20 cellular contexts compared by ENCODE assay signal in the genomic region with DNA sequence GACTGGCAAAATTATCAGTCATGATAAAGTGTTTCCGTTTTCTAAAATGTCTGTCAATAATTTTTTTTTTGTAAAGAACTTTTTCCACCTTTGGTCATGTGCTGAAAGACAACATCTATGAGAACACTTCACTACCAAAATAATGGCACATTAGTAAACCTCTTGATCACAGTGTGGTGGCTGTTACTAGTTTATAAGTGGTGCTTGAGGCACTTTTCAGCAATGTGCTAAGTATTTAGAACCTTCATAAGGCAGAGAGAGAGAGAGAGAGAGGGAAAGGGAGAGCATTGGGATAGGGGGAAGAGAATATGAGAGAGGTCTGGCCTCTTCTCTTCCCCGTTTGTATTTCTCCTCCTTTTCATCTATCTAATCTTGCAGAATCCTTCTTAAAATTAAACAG. TPM values are rescaled to one million over a fixed set of nuclear protein-coding genes. Genes with fewer than 3 reads are reported as not detected.
DNase-seq lines count a peak whose midpoint lies in the region; ATAC-seq and TF ChIP-seq lines count a peak whose summit lies in the region.
"Had no signal": no experiment of that assay in that cellular context is flagged by ENCODE, and none has a peak within 500 bp of the region (broad histone marks: within the 10 kb centered on the region; RNA-seq: fewer than 3 reads in every experiment).

No MANE protein-coding gene starts in this region.

- H3K27me3 Mint-ChIP-seq in chondrocyte (ENCODE audit: low read depth) = peaks cover 14% of the 10 kb centered on the region

- no peaks in the 10 kb centered on the region for H3K36me3 ChIP-seq in Karpas-422 (ENCODE audit: insufficient read depth, low read length)

- no peaks in the 10 kb centered on the region for H3K27me3 ChIP-seq in Karpas-422 (ENCODE audit: low read length)

- H3K9me3 Mint-ChIP-seq in chondrocyte (ENCODE audit: low read depth) = no peaks in the 10 kb centered on the region

- DNase-seq in NCI-H748 (lab: John Stamatoyannopoulos, UW; ENCODE audit: unreplicated experiment) (peak; percentile 24), NCI-H748 treated with DMSO at 0.1 percent for 48 hours (lab: John Stamatoyannopoulos, UW) (no peak), NCI-H1436 treated with DMSO at 0.1 percent for 48 hours (lab: John Stamatoyannopoulos, UW) (peak; percentile 35), NCI-H510A (lab: John Stamatoyannopoulos, UW) (peak; percentile 59), inferior parietal cortex (ENCODE audit: extremely low spot score) (no peak), chondrocyte (ENCODE audit: low spot score) (no peak), Karpas-422 (no peak)
- DNase-seq: C1 segment of cervical spinal cord, DMS 273 treated with DMSO at 0.1 percent for 48 hours, GM23248, NCI-H2081, NCI-H526 treated with DMSO at 0.1 percent for 48 hours, T-helper 1 cell had no signal

- no peak overlapping the region for H3K4me3 ChIP-seq in Karpas-422 (ENCODE audit: low read length)
- H3K4me3 ChIP-seq: GM23248, SK-N-MC had no signal

- H3K27ac Mint-ChIP-seq in chondrocyte (ENCODE audit: unreplicated experiment) = no peak overlapping the region
- H3K27ac Mint-ChIP-seq: IgD-negative memory B cell had no signal

- H3K9ac ChIP-seq in Karpas-422 (ENCODE audit: low read length) = no peak overlapping the region
- H3K9ac ChIP-seq: GM23248 had no signal

- TF ChIP-seq CTCF in chondrocyte (IDR thresholded peaks at IDR 0.05) = no peak

- H3K4me2 ChIP-seq in Karpas-422 (ENCODE audit: low read depth, low read length, poor library complexity, severe bottlenecking) = no peak overlapping the region

- no peaks in the 10 kb centered on the region for H4K20me1 ChIP-seq in Karpas-422 (ENCODE audit: insufficient read depth, low read depth, low read length)

- ATAC-seq in HG03108 (IDR thresholded peaks at IDR 0.05; ENCODE audit: unreplicated experiment) = no peak
- ATAC-seq: Panc1, Right ventricle myocardium inferior had no signal

- H3K4me1 ChIP-seq in Karpas-422 (ENCODE audit: low read length) = no peaks in the 10 kb centered on the region

- H3K79me2 ChIP-seq in Karpas-422 (ENCODE audit: low read length) = no peaks in the 10 kb centered on the region

- H3K27ac ChIP-seq in Karpas-422 (ENCODE audit: low read length) = no peak overlapping the region
- H3K27ac ChIP-seq: GM23248, SK-N-MC had no signal

- no peaks in the 10 kb centered on the region for H3K9me2 ChIP-seq in Karpas-422 (replicated peaks; ENCODE audit: insufficient read depth, low read length)

- no peaks in the 10 kb centered on the region for H3K36me3 Mint-ChIP-seq in chondrocyte (ENCODE audit: low read depth)
- H3K36me3 Mint-ChIP-seq: IgD-negative memory B cell had no signal

- no peak overlapping the region for H3K4me3 Mint-ChIP-seq in chondrocyte (ENCODE audit: unreplicated experiment)
- H3K4me3 Mint-ChIP-seq: IgD-negative memory B cell had no signal

- H2AFZ ChIP-seq in Karpas-422 (ENCODE audit: low read length) = no peak overlapping the region
- H2AFZ ChIP-seq: GM23248 had no signal

- H3K4me1 Mint-ChIP-seq in chondrocyte (ENCODE audit: low read depth) = no peaks in the 10 kb centered on the region

- no peaks in the 10 kb centered on the region for H3K9me3 ChIP-seq in Karpas-422 (ENCODE audit: low read length)

RNA-seq across cellular contexts. Expression of gene NYAP2, which starts 1.1 kb away (rescaled TPM):
- total RNA-seq in chondrocyte = 0.05 TPM in 1 of 3 replicates, not detected in the others
- total RNA-seq in Karpas-422 (2014; rRNA removed; shearing (Covaris generic); ENCODE audit: low replicate concordance) = not detected in 2 replicates
- total RNA-seq: A172, G401, GM23248, Right ventricle myocardium inferior had no signal

Comparison
In these comparisons a context has a peak if more than half of its experiments do, and no peak if none do; other contexts are left out.
1. DNase-seq: peak in NCI-H748 (single experiment), NCI-H1436 treated with DMSO at 0.1 percent for 48 hours (single experiment) and NCI-H510A (single experiment); none in NCI-H748 treated with DMSO at 0.1 percent for 48 hours (single experiment), inferior parietal cortex (single experiment), chondrocyte (single experiment) and Karpas-422 (single experiment).